In genomic region chrX:130386408-130386808, GRCh38 we compare ENCODE assay signal across 1 cellular context.
A peak's percentile ranks its signal among the peaks of the same experiment; 100 is the strongest.
TF ChIP-seq lines count a peak whose summit lies in the region.

No MANE protein-coding gene starts in this region.

TF ChIP-seq in HepG2, 621 proteins besides CTCF, POLR2A, EP300 and RAD21 (continues in another document):
- no peak for TF ChIP-seq MIER3 (CRISPR knock-in tag; IDR thresholded peaks at IDR 0.05; ENCODE audit: borderline replicate concordance)
- TF ChIP-seq NCOA1 (CRISPR knock-in tag; IDR thresholded peaks at IDR 0.05), result no peak
- TF ChIP-seq GZF1 (CRISPR knock-in tag; IDR thresholded peaks at IDR 0.05), result no peak
- 0 out of 2 replicates have a peak, but pooled peaks have one; percentile 14 for TF ChIP-seq THRA (CRISPR knock-in tag; IDR thresholded peaks at IDR 0.05; ENCODE audit: borderline replicate concordance)
- TF ChIP-seq ARID4A (CRISPR knock-in tag; IDR thresholded peaks at IDR 0.05; ENCODE audit: borderline replicate concordance), result peak; percentile 15; the same call in 1 of the 2 replicates
- TF ChIP-seq TAF1 (CRISPR knock-in tag; IDR thresholded peaks at IDR 0.05), result peak; percentile 24; the same call in 1 of the 2 replicates
- TF ChIP-seq ZNF441 (CRISPR knock-in tag; IDR thresholded peaks at IDR 0.05; ENCODE audit: borderline replicate concordance), result no peak
- no peak for TF ChIP-seq ATF1 (CRISPR knock-in tag; IDR thresholded peaks at IDR 0.05)
- no peak for TF ChIP-seq ERF (CRISPR knock-in tag; IDR thresholded peaks at IDR 0.05)
- TF ChIP-seq ZUFSP (CRISPR knock-in tag; IDR thresholded peaks at IDR 0.05; ENCODE audit: borderline replicate concordance), result no peak
- TF ChIP-seq NR2F6 (IDR thresholded peaks at IDR 0.05), result no peak
- TF ChIP-seq NR2F6 (CRISPR knock-in tag; IDR thresholded peaks at IDR 0.05), result no peak
- TF ChIP-seq BCL6 (CRISPR knock-in tag; IDR thresholded peaks at IDR 0.05), result peak; percentile 52; the same call in 1 of the 2 replicates
- no peak for TF ChIP-seq ZNF746 (CRISPR knock-in tag; IDR thresholded peaks at IDR 0.05)
- TF ChIP-seq ZKSCAN1 (IDR thresholded peaks at IDR 0.05; ENCODE audit: low read length), result no peak
- no peak for TF ChIP-seq ZNF235 (CRISPR knock-in tag; IDR thresholded peaks at IDR 0.05; ENCODE audit: borderline replicate concordance)
- peak; percentile 37; the same call in 1 of the 2 replicates for TF ChIP-seq ARID5B (CRISPR knock-in tag; IDR thresholded peaks at IDR 0.05)
- TF ChIP-seq ZNF317 (CRISPR knock-in tag; IDR thresholded peaks at IDR 0.05), result no peak
- peak; percentile 69 for TF ChIP-seq HNF4A (CRISPR knock-in tag; IDR thresholded peaks at IDR 0.05)
- no peak for TF ChIP-seq ZFX (CRISPR knock-in tag; IDR thresholded peaks at IDR 0.05; ENCODE audit: low read depth)
- TF ChIP-seq ZNF839 (CRISPR knock-in tag; IDR thresholded peaks at IDR 0.05; ENCODE audit: borderline replicate concordance), result no peak
- no peak for TF ChIP-seq ZNF468 (CRISPR knock-in tag; IDR thresholded peaks at IDR 0.05)
- no peak for TF ChIP-seq ZFP41 (CRISPR knock-in tag; IDR thresholded peaks at IDR 0.05; ENCODE audit: borderline replicate concordance)
- no peak for TF ChIP-seq HNRNPL (IDR thresholded peaks at IDR 0.05; ENCODE audit: low read depth, low read length)
- 0 out of 2 replicates have a peak, but pooled peaks have one; percentile 31 for TF ChIP-seq KDM6A (CRISPR knock-in tag; IDR thresholded peaks at IDR 0.05; ENCODE audit: low read depth)
- TF ChIP-seq ZSCAN9 (CRISPR knock-in tag; IDR thresholded peaks at IDR 0.05; ENCODE audit: borderline replicate concordance), result no peak
- no peak for TF ChIP-seq TOPORS (CRISPR knock-in tag; IDR thresholded peaks at IDR 0.05)
- no peak for TF ChIP-seq KLF11 (CRISPR knock-in tag; IDR thresholded peaks at IDR 0.05)
- TF ChIP-seq BATF2 (CRISPR knock-in tag; IDR thresholded peaks at IDR 0.05), result no peak
- TF ChIP-seq FOXC1 (CRISPR knock-in tag; IDR thresholded peaks at IDR 0.05; ENCODE audit: borderline replicate concordance), result no peak
- TF ChIP-seq ZBTB42 (CRISPR knock-in tag; IDR thresholded peaks at IDR 0.05), result no peak
- no peak for TF ChIP-seq ELF4 (CRISPR knock-in tag; IDR thresholded peaks at IDR 0.05; ENCODE audit: borderline replicate concordance)
- TF ChIP-seq ZNF281 (CRISPR knock-in tag; IDR thresholded peaks at IDR 0.05; ENCODE audit: borderline replicate concordance), result peak; percentile 25; the same call in 1 of the 2 replicates
- no peak for TF ChIP-seq JDP2 (CRISPR knock-in tag; IDR thresholded peaks at IDR 0.05; ENCODE audit: borderline replicate concordance)
- TF ChIP-seq HMGXB4 (CRISPR knock-in tag; IDR thresholded peaks at IDR 0.05; ENCODE audit: borderline replicate concordance in 1 of 2, low read depth in 1 of 2), result peak in 1 of 2 experiments; percentile 39; a peak in 1 of 4 replicates
- TF ChIP-seq MYPOP (CRISPR knock-in tag; IDR thresholded peaks at IDR 0.05), result no peak
- no peak for TF ChIP-seq ZNF782 (CRISPR knock-in tag; IDR thresholded peaks at IDR 0.05; ENCODE audit: borderline replicate concordance)
- no peak for TF ChIP-seq EZH2 (conservative IDR thresholded peaks at IDR 0.05; ENCODE audit: low read depth, low read length)
- no peak for TF ChIP-seq ETV5 (CRISPR knock-in tag; IDR thresholded peaks at IDR 0.05; ENCODE audit: borderline replicate concordance)
- no peak for TF ChIP-seq ZMYM3 (CRISPR knock-in tag; IDR thresholded peaks at IDR 0.05)
- no peak for TF ChIP-seq ZSCAN20 (CRISPR knock-in tag; IDR thresholded peaks at IDR 0.05; ENCODE audit: borderline replicate concordance)
- TF ChIP-seq CREM (IDR thresholded peaks at IDR 0.05), result 0 out of 2 replicates have a peak, but pooled peaks have one; percentile 6
- no peak for TF ChIP-seq CREM (CRISPR knock-in tag; IDR thresholded peaks at IDR 0.05)
- no peak for TF ChIP-seq SNAPC5 (CRISPR knock-in tag; IDR thresholded peaks at IDR 0.05; ENCODE audit: borderline replicate concordance)
- no peak for TF ChIP-seq TOE1 (CRISPR knock-in tag; IDR thresholded peaks at IDR 0.05)
- no peak for TF ChIP-seq BRCA1 (CRISPR knock-in tag; IDR thresholded peaks at IDR 0.05)
- TF ChIP-seq ZNF12 (CRISPR knock-in tag; IDR thresholded peaks at IDR 0.05), result no peak
- TF ChIP-seq NFE2L1 (CRISPR knock-in tag; IDR thresholded peaks at IDR 0.05; ENCODE audit: borderline replicate concordance), result no peak
- 0 out of 2 replicates have a peak, but pooled peaks have one; percentile 32 for TF ChIP-seq PHF21A (CRISPR knock-in tag; IDR thresholded peaks at IDR 0.05)
